10 cellular contexts compared by ENCODE assay signal in the genomic region with DNA sequence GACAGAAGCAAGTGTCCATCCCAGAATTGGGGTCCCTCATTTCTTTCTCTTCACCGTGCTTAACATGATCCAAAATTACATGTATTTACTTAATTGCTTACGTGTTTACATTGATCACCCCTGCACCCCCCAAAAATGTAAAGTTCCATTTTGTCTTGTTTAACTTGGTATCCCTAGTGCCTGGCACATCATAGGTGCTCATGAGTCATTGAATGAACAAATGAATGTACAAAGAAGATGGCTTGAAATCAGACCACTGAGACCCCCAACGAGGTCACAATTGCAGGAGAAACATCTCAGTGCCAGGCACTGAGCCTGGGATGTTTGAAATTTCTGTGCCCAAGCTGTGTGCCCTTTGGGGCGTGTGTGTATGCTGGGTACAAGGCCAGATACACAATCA. TPM values are rescaled to one million over a fixed set of nuclear protein-coding genes. Genes with fewer than 3 reads are reported as not detected.
DNase-seq lines count a peak whose midpoint lies in the region; ATAC-seq and TF ChIP-seq lines count a peak whose summit lies in the region.
"Had no signal": no experiment of that assay in that cellular context is flagged by ENCODE, and none has a peak within 500 bp of the region (broad histone marks: within the 10 kb centered on the region; RNA-seq: fewer than 3 reads in every experiment).

No MANE protein-coding gene starts in this region.

- no peak overlapping the region for H3K9ac ChIP-seq in parathyroid adenoma

- H3K4me1 ChIP-seq in parathyroid adenoma, result peaks cover 10% of the 10 kb centered on the region

- intact Hi-C loops in Calu3 (cut with micrococcal nuclease; ENCODE audit: unreplicated experiment), result no loop called here

- H3K27me3 ChIP-seq in parathyroid adenoma (ENCODE audit: control insufficient read depth, insufficient read depth, low read length), result no peaks in the 10 kb centered on the region
- H3K27me3 ChIP-seq: esophagus muscularis mucosa had no signal

- H3K27me3 Mint-ChIP-seq in Calu3 (ENCODE audit: unreplicated experiment) (no peaks in the 10 kb centered on the region), T-helper 17 cell (peaks cover 7% of the 10 kb centered on the region), endothelial cell (ENCODE audit: unreplicated experiment) (peaks cover 14% of the 10 kb centered on the region)

- H2AFZ ChIP-seq in parathyroid adenoma, result peak overlapping the region; percentile 81

- peaks cover 13% of the 10 kb centered on the region for H3K4me1 Mint-ChIP-seq in Calu3 (ENCODE audit: low read depth, unreplicated experiment)
- H3K4me1 Mint-ChIP-seq in T-helper 17 cell, result peaks cover 12% of the 10 kb centered on the region
- peaks cover 11% of the 10 kb centered on the region for H3K4me1 Mint-ChIP-seq in endothelial cell (ENCODE audit: unreplicated experiment)

- peak; percentile 12 for ATAC-seq in T-helper 17 cell
- no peak for ATAC-seq in HG03439 (IDR thresholded peaks at IDR 0.05; ENCODE audit: unreplicated experiment)
- ATAC-seq: left colon had no signal

- TF ChIP-seq CTCF in Calu3 (IDR thresholded peaks at IDR 0.05; ENCODE audit: unreplicated experiment) (no peak), endothelial cell (IDR thresholded peaks at IDR 0.05; ENCODE audit: unreplicated experiment) (no peak), parathyroid adenoma (IDR thresholded peaks at IDR 0.05) (no peak)

- H3K27ac Mint-ChIP-seq in Calu3 (ENCODE audit: unreplicated experiment), result peak overlapping the region; percentile 60
- peak overlapping the region; percentile 61 for H3K27ac Mint-ChIP-seq in T-helper 17 cell
- peak overlapping the region; percentile 64 for H3K27ac Mint-ChIP-seq in endothelial cell (ENCODE audit: unreplicated experiment)

- no peaks in the 10 kb centered on the region for H3K79me2 ChIP-seq in parathyroid adenoma

- no peak overlapping the region for H3K27ac ChIP-seq in parathyroid adenoma

- H3K4me3 Mint-ChIP-seq in Calu3 (ENCODE audit: low read depth, unreplicated experiment) (no peak overlapping the region), T-helper 17 cell (peak overlapping the region; percentile 80), endothelial cell (ENCODE audit: unreplicated experiment) (peak overlapping the region; percentile 23)

- H3K9me3 Mint-ChIP-seq in Calu3 (ENCODE audit: low read depth, unreplicated experiment) (no peaks in the 10 kb centered on the region), endothelial cell (ENCODE audit: unreplicated experiment) (no peaks in the 10 kb centered on the region)

- H3K36me3 Mint-ChIP-seq in Calu3 (ENCODE audit: insufficient read depth, unreplicated experiment) (peaks cover 6% of the 10 kb centered on the region), T-helper 17 cell (ENCODE audit: low read depth) (peaks cover 3% of the 10 kb centered on the region), endothelial cell (ENCODE audit: low read depth, unreplicated experiment) (no peaks in the 10 kb centered on the region)

- no TSS peak for BruUV-seq in Calu3 (replicated peaks; lab: Mats Ljungman, UMichigan)

- CTCF ChIA-PET in Calu3 (lab: Charles Lee), result interaction anchor here (0.5 to 1.0 kb wide), 2 partner anchors 50 to 1120 kb away, joined by 4 to 6 read pairs; no protein-coding TSS in a partner anchor

- no peak for DNase-seq in Calu3
- DNase-seq in T-helper 17 cell, result no peak
- DNase-seq in endothelial cell (ENCODE audit: low spot score), result no peak
- no peak for DNase-seq in stimulated activated CD4-positive, alpha-beta T cell treated with anti-CD3 and anti-CD28 coated beads, Interleukin-4, amount 100 ng/mL, for 24 hours
- no peak for DNase-seq in cerebellum (ENCODE audit: low spot score)
- DNase-seq in HUDEP-2 (lab: John Stamatoyannopoulos, UW; ENCODE audit: unreplicated experiment in 76 of 76), result no peak

- peak overlapping the region; percentile 47 for H3K4me2 ChIP-seq in parathyroid adenoma (ENCODE audit: low read length)

- no peaks in the 10 kb centered on the region for H3K36me3 ChIP-seq in parathyroid adenoma (ENCODE audit: control insufficient read depth, insufficient read depth, low read length)
- H3K36me3 ChIP-seq: esophagus muscularis mucosa had no signal

- no peaks in the 10 kb centered on the region for H3K9me3 ChIP-seq in T-helper 17 cell (ENCODE audit: control insufficient read depth, low read length, poor library complexity, severe bottlenecking)
- no peaks in the 10 kb centered on the region for H3K9me3 ChIP-seq in parathyroid adenoma (ENCODE audit: control insufficient read depth, low read length)
- H3K9me3 ChIP-seq: esophagus muscularis mucosa had no signal

- no peak overlapping the region for H3K4me3 ChIP-seq in parathyroid adenoma (ENCODE audit: low read depth, low read length)

RNA-seq across cellular contexts. Expression of a gene that starts 45.2 kb away (rescaled TPM):
- 58.0 and 70.1 TPM in 2 replicates for total RNA-seq in Calu3 (2022)
- 10 to 100 TPM; 89.6 to 92.9 TPM for total RNA-seq in T-helper 17 cell
- 34.8 TPM for total RNA-seq in endothelial cell (ENCODE audit: unreplicated experiment)
- 153 TPM for total RNA-seq in cerebellum

RNA-seq across cellular contexts. Expression of a gene that starts 50.5 kb away (rescaled TPM):
- total RNA-seq in Calu3 (2022) (53.2 and 54.0 TPM in 2 replicates), T-helper 17 cell (10 to 100 TPM in 1 of 2 donors, 1 to 10 TPM in 1; 9.5 to 13.2 TPM), endothelial cell (ENCODE audit: unreplicated experiment) (59.5 TPM), cerebellum (21.1 TPM)
